Comparison of ENCODE assay signal across 1 cellular context in genomic region chr19:34236035-34236793, GRCh38.
TF ChIP-seq lines count a peak whose summit lies in the region.

No MANE protein-coding gene starts in this region.

TF ChIP-seq in GM23338, 12 proteins besides CTCF, POLR2A, EP300 and RAD21 (continued from another document):
- TF ChIP-seq ZNF462 (CRISPR knock-in tag; IDR thresholded peaks at IDR 0.05) (no peak), JUNB (IDR thresholded peaks at IDR 0.05; ENCODE audit: unreplicated experiment) (no peak), ZNF331 (CRISPR knock-in tag; IDR thresholded peaks at IDR 0.05; ENCODE audit: low read depth) (no peak), ZNF114 (CRISPR knock-in tag; IDR thresholded peaks at IDR 0.05) (no peak), STAT1 (IDR thresholded peaks at IDR 0.05; ENCODE audit: unreplicated experiment) (no peak)
TF ChIP-seq in GM23338: peak in this region for 0.
